In genomic region chr1:24586970-24587820, GRCh38 we compare ENCODE assay signal across 1 cellular context.
TF ChIP-seq lines count a peak whose summit lies in the region.

No MANE protein-coding gene starts in this region.

TF ChIP-seq in K562, 482 proteins besides CTCF, POLR2A, EP300 and RAD21 (continued from another document):
- 0 out of 2 replicates have a peak, but pooled peaks have one; percentile 18 for TF ChIP-seq GMEB1 (CRISPR knock-in tag; IDR thresholded peaks at IDR 0.05)
- TF ChIP-seq CTCFL (IDR thresholded peaks at IDR 0.05; ENCODE audit: borderline replicate concordance, insufficient read depth, low read depth, low read length, poor library complexity, severe bottlenecking) = peak; percentile 5
- peak; percentile 49 for TF ChIP-seq SMC3 (conservative IDR thresholded peaks at IDR 0.05; ENCODE audit: insufficient read depth, low read depth, low read length)
- peak; percentile 65; the same call in 1 of the 2 replicates for TF ChIP-seq ESRRA (IDR thresholded peaks at IDR 0.05; ENCODE audit: borderline replicate concordance, low read depth)
- no peak for TF ChIP-seq NR2C2 (CRISPR knock-in tag; IDR thresholded peaks at IDR 0.05)
- 0 out of 2 replicates have a peak, but pooled peaks have one; percentile 24 for TF ChIP-seq NR2C2 (tag; IDR thresholded peaks at IDR 0.05)
- no peak for TF ChIP-seq ZNF197 (CRISPR knock-in tag; IDR thresholded peaks at IDR 0.05; ENCODE audit: low read depth)
- TF ChIP-seq RCOR1 (IDR thresholded peaks at IDR 0.05; ENCODE audit: borderline replicate concordance in 1 of 2, low read depth in 2 of 2, low read length in 2 of 2) = peak in 1 of 2 experiments; percentile 21; a peak in 1 of 4 replicates
